Comparison of ENCODE assay signal across 20 cellular contexts in genomic region chr16:46713634-46714033, GRCh38. TPM values are rescaled to one million over a fixed set of nuclear protein-coding genes. Genes with fewer than 3 reads are reported as not detected.
"Had no signal": no experiment of that assay in that cellular context is flagged by ENCODE, and none has a peak within 500 bp of the region (broad histone marks: within the 10 kb centered on the region; RNA-seq: fewer than 3 reads in every experiment).

No MANE protein-coding gene starts in this region.

- H3K4me1 Mint-ChIP-seq: activated CD4-positive, alpha-beta T cell treated with anti-CD3 and anti-CD28 coated beads, Interleukin-2, amount 10 ng/mL, durations not matched to agents 24 days and 14 days; activated naive CD8-positive, alpha-beta T cell treated with anti-CD3 and anti-CD28 coated beads for 36 hours; central memory CD8-positive, alpha-beta T cell; stimulated activated naive CD8-positive, alpha-beta T cell treated with anti-CD3 and anti-CD28 coated beads, Interleukin-15, amount 100 ng/mL, for 72 hours had no signal

- H3K9me3 Mint-ChIP-seq: activated CD4-positive, alpha-beta T cell treated with anti-CD3 and anti-CD28 coated beads, Interleukin-2, amount 10 ng/mL, durations not matched to agents 24 days and 14 days; activated naive CD8-positive, alpha-beta T cell treated with anti-CD3 and anti-CD28 coated beads for 36 hours; central memory CD8-positive, alpha-beta T cell; nephron progenitor cell; stimulated activated naive CD8-positive, alpha-beta T cell treated with anti-CD3 and anti-CD28 coated beads, Interleukin-15, amount 100 ng/mL, for 72 hours; type B pancreatic cell had no signal

- H3K27me3 Mint-ChIP-seq: activated naive CD8-positive, alpha-beta T cell treated with anti-CD3 and anti-CD28 coated beads for 36 hours; central memory CD8-positive, alpha-beta T cell; stimulated activated naive CD8-positive, alpha-beta T cell treated with anti-CD3 and anti-CD28 coated beads, Interleukin-15, amount 100 ng/mL, for 72 hours; type B pancreatic cell had no signal

- H3K36me3 Mint-ChIP-seq: activated naive CD8-positive, alpha-beta T cell treated with anti-CD3 and anti-CD28 coated beads for 36 hours; mesothelial cell of epicardium; type B pancreatic cell had no signal

- DNase-seq: activated CD4-positive, alpha-beta T cell treated with anti-CD3 and anti-CD28 coated beads, Interleukin-2, amount 10 ng/mL, durations not matched to agents 24 days and 14 days; activated CD8-positive, alpha-beta memory T cell treated with anti-CD3 and anti-CD28 coated beads, Interleukin-2, amount 50 U/mL, for 4 hours; activated CD8-positive, alpha-beta T cell treated with anti-CD3 and anti-CD28 coated beads, Interleukin-2, amount 10 ng/mL, durations not matched to agents 7 days and 5 days; activated gamma-delta T cell; activated naive CD8-positive, alpha-beta T cell treated with anti-CD3 and anti-CD28 coated beads for 36 hours; activated T-cell treated with anti-CD3 and anti-CD28 coated beads, Interleukin-2, amount 50 U/mL, for 48 hours; amygdala; body of pancreas; effector CD8-positive, alpha-beta T cell; foreskin fibroblast; glutamatergic neuron; nephron progenitor cell; occipital lobe; spleen; stimulated activated naive CD8-positive, alpha-beta T cell treated with anti-CD3 and anti-CD28 coated beads, Interleukin-15, amount 100 ng/mL, for 72 hours had no signal

- H3K27ac Mint-ChIP-seq: activated CD4-positive, alpha-beta T cell treated with anti-CD3 and anti-CD28 coated beads, Interleukin-2, amount 10 ng/mL, durations not matched to agents 24 days and 14 days; activated CD8-positive, alpha-beta T cell treated with anti-CD3 and anti-CD28 coated beads, Interleukin-2, amount 10 ng/mL, durations not matched to agents 7 days and 5 days; activated naive CD8-positive, alpha-beta T cell treated with anti-CD3 and anti-CD28 coated beads for 36 hours; mesothelial cell of epicardium; stimulated activated naive CD8-positive, alpha-beta T cell treated with anti-CD3 and anti-CD28 coated beads, Interleukin-15, amount 100 ng/mL, for 72 hours; T-helper 1 cell treated with Interleukin-12 subunit alpha and Interleukin-12 subunit beta and Interleukin-4 antibody, amounts not matched to agents 30 μg/mL and 1 μg/mL, for 36 hours; type B pancreatic cell had no signal

- H3K4me3 Mint-ChIP-seq: activated CD4-positive, alpha-beta T cell treated with anti-CD3 and anti-CD28 coated beads, Interleukin-2, amount 10 ng/mL, durations not matched to agents 24 days and 14 days; activated CD8-positive, alpha-beta T cell treated with anti-CD3 and anti-CD28 coated beads, Interleukin-2, amount 10 ng/mL, durations not matched to agents 7 days and 5 days; activated naive CD8-positive, alpha-beta T cell treated with anti-CD3 and anti-CD28 coated beads for 36 hours; central memory CD8-positive, alpha-beta T cell; mesothelial cell of epicardium; nephron progenitor cell; stimulated activated naive CD8-positive, alpha-beta T cell treated with anti-CD3 and anti-CD28 coated beads, Interleukin-15, amount 100 ng/mL, for 72 hours; T-helper 1 cell treated with Interleukin-12 subunit alpha and Interleukin-12 subunit beta and Interleukin-4 antibody, amounts not matched to agents 30 μg/mL and 1 μg/mL, for 36 hours; type B pancreatic cell had no signal

- FAIRE-seq: endothelial cell of umbilical vein had no signal

RNA-seq across cellular contexts. Expression of gene MYLK3, which starts 34.5 kb away (rescaled TPM):
- polyA plus RNA-seq: endothelial cell of umbilical vein had no signal
